1 cellular context compared by ENCODE assay signal in genomic region chr11:46237248-46238077, GRCh38.
TF ChIP-seq lines count a peak whose summit lies in the region.

No MANE protein-coding gene starts in this region.

TF ChIP-seq in K562, 482 proteins besides CTCF, POLR2A, EP300 and RAD21 (continued from another document and continues in another):
- peak; percentile 49; the same call in 1 of the 2 replicates for TF ChIP-seq MAFG (tag; conservative IDR thresholded peaks at IDR 0.05)
- peak; percentile 30; the same call in 1 of the 2 replicates for TF ChIP-seq RAD51 (IDR thresholded peaks at IDR 0.05; ENCODE audit: borderline replicate concordance, low read depth)
- no peak for TF ChIP-seq NCOA6 (IDR thresholded peaks at IDR 0.05)
- TF ChIP-seq NCOA1 (IDR thresholded peaks at IDR 0.05; ENCODE audit: low read depth) = peak; percentile 63; the same call in 1 of the 2 replicates
- TF ChIP-seq OTX1 (CRISPR knock-in tag; IDR thresholded peaks at IDR 0.05) = no peak
- TF ChIP-seq E2F5 (CRISPR knock-in tag; IDR thresholded peaks at IDR 0.05) = no peak
- TF ChIP-seq FUS (optimal IDR thresholded peaks at IDR 0.05; ENCODE audit: low read depth, low read length) = no peak
- TF ChIP-seq ZNF133 (CRISPR knock-in tag; IDR thresholded peaks at IDR 0.05) = no peak
- TF ChIP-seq ZNF507 (tag; conservative IDR thresholded peaks at IDR 0.05) = no peak
- no peak for TF ChIP-seq CLOCK (CRISPR knock-in tag; IDR thresholded peaks at IDR 0.05; ENCODE audit: borderline replicate concordance)
- TF ChIP-seq REST (CRISPR knock-in tag; IDR thresholded peaks at IDR 0.05; ENCODE audit: low read depth) = no peak
- TF ChIP-seq ETS2 (tag; IDR thresholded peaks at IDR 0.05; ENCODE audit: borderline replicate concordance, poor library complexity, severe bottlenecking) = no peak
- peak; percentile 92 for TF ChIP-seq ARID1B (IDR thresholded peaks at IDR 0.05)
- TF ChIP-seq RFX7 (CRISPR knock-in tag; IDR thresholded peaks at IDR 0.05) = no peak
- TF ChIP-seq ASH1L (IDR thresholded peaks at IDR 0.05; ENCODE audit: borderline replicate concordance, low read depth, partially characterized antibody) = no peak
- no peak; the same call in 1 of the 2 replicates for TF ChIP-seq GTF2E2 (tag; IDR thresholded peaks at IDR 0.05)
- TF ChIP-seq NCOA4 (IDR thresholded peaks at IDR 0.05; ENCODE audit: partially characterized antibody) = no peak
- no peak for TF ChIP-seq PTRF (tag; IDR thresholded peaks at IDR 0.05)
- TF ChIP-seq ESRRA (IDR thresholded peaks at IDR 0.05; ENCODE audit: borderline replicate concordance, low read depth) = peak; percentile 32; the same call in 1 of the 2 replicates
- no peak for TF ChIP-seq BACH1 (tag; IDR thresholded peaks at IDR 0.05)
- TF ChIP-seq SUPT5H (IDR thresholded peaks at IDR 0.05) = peak; percentile 81
- no peak for TF ChIP-seq ZNF384 (IDR thresholded peaks at IDR 0.05; ENCODE audit: low read depth, low read length)
- TF ChIP-seq ZBTB34 (CRISPR knock-in tag; IDR thresholded peaks at IDR 0.05) = no peak
- peak; percentile 79; the same call in 1 of the 2 replicates for TF ChIP-seq LARP7 (IDR thresholded peaks at IDR 0.05)
- TF ChIP-seq MAX (CRISPR knock-in tag; IDR thresholded peaks at IDR 0.05) = peak; percentile 97
- no peak for TF ChIP-seq MYBL2 (IDR thresholded peaks at IDR 0.05; ENCODE audit: low read depth)
- no peak for TF ChIP-seq MYBL2 (CRISPR knock-in tag; IDR thresholded peaks at IDR 0.05; ENCODE audit: borderline replicate concordance)
- no peak; the same call in 1 of the 2 replicates for TF ChIP-seq IRF9 (tag; IDR thresholded peaks at IDR 0.05)
- no peak for TF ChIP-seq SMARCB1 (IDR thresholded peaks at IDR 0.05; ENCODE audit: insufficient read length, low read depth)
- peak; percentile 40; the same call in 1 of the 2 replicates for TF ChIP-seq TARDBP (IDR thresholded peaks at IDR 0.05)
- no peak for TF ChIP-seq ZC3H11A (IDR thresholded peaks at IDR 0.05; ENCODE audit: low read depth, low read length)
- TF ChIP-seq MGA (IDR thresholded peaks at IDR 0.05) = peak; percentile 98
- TF ChIP-seq CXXC5 (CRISPR knock-in tag; IDR thresholded peaks at IDR 0.05) = 0 out of 2 replicates have a peak, but pooled peaks have one; percentile 43
- TF ChIP-seq RBM15 (IDR thresholded peaks at IDR 0.05; ENCODE audit: insufficient read depth, low read length) = no peak
- TF ChIP-seq TAF7 (tag; IDR thresholded peaks at IDR 0.05) = no peak; the same call in 1 of the 2 replicates
- TF ChIP-seq POU5F1 (IDR thresholded peaks at IDR 0.05; ENCODE audit: borderline replicate concordance, low read depth, low read length, partially characterized antibody) = no peak
- TF ChIP-seq ZNF740 (CRISPR knock-in tag; IDR thresholded peaks at IDR 0.05) = 0 out of 2 replicates have a peak, but pooled peaks have one; percentile 8
- TF ChIP-seq ZNF740 (tag; IDR thresholded peaks at IDR 0.05) = no peak
- TF ChIP-seq CEBPG (CRISPR knock-in tag; IDR thresholded peaks at IDR 0.05) = no peak
- TF ChIP-seq CEBPG (tag; conservative IDR thresholded peaks at IDR 0.05 in 1 of 2, IDR thresholded peaks at IDR 0.05 in 1 of 2) = no peak
